In genomic region chr17:29591737-29592624, GRCh38 we compare ENCODE assay signal across 8 cellular contexts. TPM values are rescaled to one million over a fixed set of nuclear protein-coding genes. Genes with fewer than 3 reads are reported as not detected.
DNase-seq lines count a peak whose midpoint lies in the region; ATAC-seq and TF ChIP-seq lines count a peak whose summit lies in the region.

No MANE protein-coding gene starts in this region.

- H3K9ac ChIP-seq in stomach smooth muscle (ENCODE audit: low read length in 2 of 2) = peak overlapping the region in 1 of 2 donors; percentile 35

- no peaks in the 10 kb centered on the region for H3K27me3 ChIP-seq in MG63
- H3K27me3 ChIP-seq in RWPE2 (ENCODE audit: insufficient read depth, poor library complexity, severe bottlenecking) = no peaks in the 10 kb centered on the region
- peaks cover 0 to 3% of the 10 kb centered on the region in 2 donors for H3K27me3 ChIP-seq in stomach smooth muscle (ENCODE audit: control insufficient read depth in 1 of 2, insufficient read depth in 2 of 2, low read length in 2 of 2)

- H3K27ac ChIP-seq in RWPE2 (ENCODE audit: poor library complexity, severe bottlenecking) (peak overlapping the region; percentile 80), stomach smooth muscle (ENCODE audit: low read length) (peak overlapping the region; percentile 71)

- no peaks in the 10 kb centered on the region for H3K36me3 Mint-ChIP-seq in nephron progenitor cell (ENCODE audit: low read depth)

- peak; percentile 98 for TF ChIP-seq CTCF in RWPE2 (IDR thresholded peaks at IDR 0.05; ENCODE audit: poor library complexity, severe bottlenecking)
- TF ChIP-seq CTCF in fibroblast of the aortic adventitia (IDR thresholded peaks at IDR 0.05; ENCODE audit: insufficient read depth, low read length) = peak; percentile 97
- peak; percentile 99 for TF ChIP-seq CTCF in nephron progenitor cell (IDR thresholded peaks at IDR 0.05)

- peak; percentile 66 for ATAC-seq in RWPE2 (ENCODE audit: low read depth)
- no peak for ATAC-seq in GM21528 (IDR thresholded peaks at IDR 0.05; ENCODE audit: low FRiP score, unreplicated experiment)

- H3K4me1 Mint-ChIP-seq in nephron progenitor cell = peaks cover 72% of the 10 kb centered on the region

- H3K27ac Mint-ChIP-seq in nephron progenitor cell = no peak overlapping the region

- H3K27me3 Mint-ChIP-seq in nephron progenitor cell (ENCODE audit: low read depth, poor library complexity) = peaks cover 13% of the 10 kb centered on the region

- H3K4me3 Mint-ChIP-seq in nephron progenitor cell = peak overlapping the region; percentile 84

- H3K9me3 Mint-ChIP-seq in nephron progenitor cell = no peaks in the 10 kb centered on the region

- H3K4me3 ChIP-seq in MG63 (peak overlapping the region; percentile 61), RWPE2 (ENCODE audit: severe bottlenecking) (peak overlapping the region; percentile 20), fibroblast of the aortic adventitia (ENCODE audit: low read depth, low read length) (peak overlapping the region; percentile 38), stomach smooth muscle (ENCODE audit: low read length in 2 of 2) (peak overlapping the region; percentile 75 to 77)

- 0 out of 2 replicates have a peak, but pooled peaks cover 3% of the 10 kb centered on the region for H3K36me3 ChIP-seq in MG63
- no peaks in the 10 kb centered on the region for H3K36me3 ChIP-seq in RWPE2 (ENCODE audit: low read depth)
- no peaks in the 10 kb centered on the region for H3K36me3 ChIP-seq in stomach smooth muscle (ENCODE audit: control insufficient read depth in 2 of 2, insufficient read depth in 2 of 2, low read length in 2 of 2)

- H3K4me1 ChIP-seq in RWPE2 (ENCODE audit: insufficient read depth, poor library complexity, severe bottlenecking) = peaks cover 32% of the 10 kb centered on the region
- peaks cover 68% of the 10 kb centered on the region for H3K4me1 ChIP-seq in stomach smooth muscle (ENCODE audit: control insufficient read depth, insufficient read depth, low read length)

- peak; percentile 86 for DNase-seq in ELR (ENCODE audit: low read depth)
- peak; percentile 95 for DNase-seq in MG63
- no peak for DNase-seq in RWPE2 (ENCODE audit: low spot score)
- DNase-seq in activated effector memory CD4-positive, alpha-beta T cell treated with anti-CD3 and anti-CD28 coated beads, Interleukin-2, amount 50 U/mL, for 16 hours = peak; percentile 93
- DNase-seq in fibroblast of the aortic adventitia (ENCODE audit: low read depth) = no peak
- peak; percentile 99 for DNase-seq in nephron progenitor cell

- no peaks in the 10 kb centered on the region for H3K9me3 ChIP-seq in MG63
- H3K9me3 ChIP-seq in RWPE2 (ENCODE audit: severe bottlenecking) = no peaks in the 10 kb centered on the region
- no peaks in the 10 kb centered on the region for H3K9me3 ChIP-seq in stomach smooth muscle (ENCODE audit: control insufficient read depth in 2 of 2, low read length in 2 of 2)

RNA-seq across cellular contexts. Expression of gene ANKRD13B, which starts 1.0 kb away (rescaled TPM):
- total RNA-seq in MG63 (2014; rRNA removed; shearing (Covaris generic); ENCODE audit: low replicate concordance) = 12.1 and 15.7 TPM in 2 replicates
- 7.4 and 14.0 TPM in 2 replicates for total RNA-seq in fibroblast of the aortic adventitia (ENCODE audit: low replicate concordance)

RNA-seq across cellular contexts. Expression of gene GIT1, which starts 2.5 kb away (rescaled TPM):
- total RNA-seq in MG63 (2014; rRNA removed; shearing (Covaris generic); ENCODE audit: low replicate concordance) = 17.1 and 36.4 TPM in 2 replicates
- 22.0 and 38.6 TPM in 2 replicates for total RNA-seq in fibroblast of the aortic adventitia (ENCODE audit: low replicate concordance)

RNA-seq across cellular contexts. Expression of gene TP53I13, which starts 23.5 kb away (rescaled TPM):
- 28.6 and 48.8 TPM in 2 replicates for total RNA-seq in MG63 (2014; rRNA removed; shearing (Covaris generic); ENCODE audit: low replicate concordance)
- 24.9 and 41.8 TPM in 2 replicates for total RNA-seq in fibroblast of the aortic adventitia (ENCODE audit: low replicate concordance)

RNA-seq across cellular contexts. Expression of gene ABHD15, which starts 25.1 kb away (rescaled TPM):
- total RNA-seq in MG63 (2014; rRNA removed; shearing (Covaris generic); ENCODE audit: low replicate concordance) = 7.8 and 8.9 TPM in 2 replicates
- total RNA-seq in fibroblast of the aortic adventitia (ENCODE audit: low replicate concordance) = 5.5 and 15.3 TPM in 2 replicates

RNA-seq across cellular contexts. Expression of gene CORO6, which starts 30.7 kb away (rescaled TPM):
- 1.2 TPM in 1 of 2 replicates, not detected in the other for total RNA-seq in MG63 (2014; rRNA removed; shearing (Covaris generic); ENCODE audit: low replicate concordance)
- 5.5 and 8.3 TPM in 2 replicates for total RNA-seq in fibroblast of the aortic adventitia (ENCODE audit: low replicate concordance)

Comparison
In these comparisons a context has a peak if more than half of its experiments do, and no peak if none do; other contexts are left out.
1. DNase-seq: peak in ELR (single experiment), MG63 (single experiment), activated effector memory CD4-positive, alpha-beta T cell treated with anti-CD3 and anti-CD28 coated beads, Interleukin-2, amount 50 U/mL, for 16 hours (single experiment) and nephron progenitor cell (single experiment); none in RWPE2 (single experiment) and fibroblast of the aortic adventitia (single experiment).
2. H3K4me3 ChIP-seq: peak in every context shown above with its lines; median percentile 76 in stomach smooth muscle; 61 in MG63; 38 in fibroblast of the aortic adventitia; 20 in RWPE2.
3. Peak in every context shown above with its lines, with median percentiles within 50 percentile points of each other: CTCF ChIP-seq.